In the genomic region with DNA sequence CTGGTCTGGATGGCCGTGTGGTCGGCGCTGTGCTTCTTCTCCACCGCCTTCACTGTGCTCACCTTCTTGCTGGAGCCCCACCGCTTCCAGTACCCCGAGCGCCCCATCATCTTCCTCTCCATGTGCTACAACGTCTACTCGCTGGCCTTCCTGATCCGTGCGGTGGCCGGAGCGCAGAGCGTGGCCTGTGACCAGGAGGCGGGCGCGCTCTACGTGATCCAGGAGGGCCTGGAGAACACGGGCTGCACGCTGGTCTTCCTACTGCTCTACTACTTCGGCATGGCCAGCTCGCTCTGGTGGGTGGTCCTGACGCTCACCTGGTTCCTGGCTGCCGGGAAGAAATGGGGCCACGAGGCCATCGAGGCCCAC, we compare ENCODE assay signal across 2 cellular contexts.
TF ChIP-seq lines count a peak whose summit lies in the region.

No MANE protein-coding gene starts in this region.

TF ChIP-seq in WTC11, 78 proteins besides CTCF, POLR2A, EP300 and RAD21:
- no peak for TF ChIP-seq ETV6 (CRISPR knock-in tag; IDR thresholded peaks at IDR 0.05)
- TF ChIP-seq NR1H2 (CRISPR knock-in tag; IDR thresholded peaks at IDR 0.05), result no peak
- TF ChIP-seq TEAD4 (CRISPR knock-in tag; IDR thresholded peaks at IDR 0.05), result no peak
- TF ChIP-seq NFYB (CRISPR knock-in tag; conservative IDR thresholded peaks at IDR 0.05; ENCODE audit: low read depth), result no peak
- TF ChIP-seq ZNF317 (CRISPR knock-in tag; IDR thresholded peaks at IDR 0.05; ENCODE audit: borderline replicate concordance, low read depth), result no peak
- no peak for TF ChIP-seq FOXP4 (CRISPR knock-in tag; IDR thresholded peaks at IDR 0.05)
- TF ChIP-seq, protein P1, sequence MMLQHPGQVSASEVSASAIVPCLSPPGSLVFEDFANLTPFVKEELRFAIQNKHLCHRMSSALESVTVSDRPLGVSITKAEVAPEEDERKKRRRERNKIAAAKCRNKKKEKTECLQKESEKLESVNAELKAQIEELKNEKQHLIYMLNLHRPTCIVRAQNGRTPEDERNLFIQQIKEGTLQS (CRISPR knock-in tag; conservative IDR thresholded peaks at IDR 0.05), result no peak
- TF ChIP-seq NR2C2 (CRISPR knock-in tag; IDR thresholded peaks at IDR 0.05), result no peak

TF ChIP-seq in H1, 55 proteins besides CTCF, POLR2A, EP300 and RAD21 (continued from another document):
- TF ChIP-seq SAP30 (IDR thresholded peaks at IDR 0.05; ENCODE audit: insufficient read depth, insufficient replicate concordance, low read length) (no peak), TCF12 (IDR thresholded peaks at IDR 0.05; ENCODE audit: low read depth, low read length) (no peak), JUND (IDR thresholded peaks at IDR 0.05; ENCODE audit: low read length) (no peak), TAF1 (IDR thresholded peaks at IDR 0.05; ENCODE audit: low read depth, low read length) (no peak), SP2 (IDR thresholded peaks at IDR 0.05; ENCODE audit: low read length) (no peak), MAFK (IDR thresholded peaks at IDR 0.05; ENCODE audit: low read depth, low read length) (no peak), RNF2 (IDR thresholded peaks at IDR 0.05; ENCODE audit: borderline replicate concordance, low read depth, low read length, missing control alignments, poor library complexity, severe bottlenecking) (no peak), BCL11A (IDR thresholded peaks at IDR 0.05; ENCODE audit: low read depth in 2 of 2, low read length in 2 of 2) (no peak), RBBP5 (IDR thresholded peaks at IDR 0.05; ENCODE audit: borderline replicate concordance, low read depth, low read length) (no peak)
- TF ChIP-seq, protein P2, sequence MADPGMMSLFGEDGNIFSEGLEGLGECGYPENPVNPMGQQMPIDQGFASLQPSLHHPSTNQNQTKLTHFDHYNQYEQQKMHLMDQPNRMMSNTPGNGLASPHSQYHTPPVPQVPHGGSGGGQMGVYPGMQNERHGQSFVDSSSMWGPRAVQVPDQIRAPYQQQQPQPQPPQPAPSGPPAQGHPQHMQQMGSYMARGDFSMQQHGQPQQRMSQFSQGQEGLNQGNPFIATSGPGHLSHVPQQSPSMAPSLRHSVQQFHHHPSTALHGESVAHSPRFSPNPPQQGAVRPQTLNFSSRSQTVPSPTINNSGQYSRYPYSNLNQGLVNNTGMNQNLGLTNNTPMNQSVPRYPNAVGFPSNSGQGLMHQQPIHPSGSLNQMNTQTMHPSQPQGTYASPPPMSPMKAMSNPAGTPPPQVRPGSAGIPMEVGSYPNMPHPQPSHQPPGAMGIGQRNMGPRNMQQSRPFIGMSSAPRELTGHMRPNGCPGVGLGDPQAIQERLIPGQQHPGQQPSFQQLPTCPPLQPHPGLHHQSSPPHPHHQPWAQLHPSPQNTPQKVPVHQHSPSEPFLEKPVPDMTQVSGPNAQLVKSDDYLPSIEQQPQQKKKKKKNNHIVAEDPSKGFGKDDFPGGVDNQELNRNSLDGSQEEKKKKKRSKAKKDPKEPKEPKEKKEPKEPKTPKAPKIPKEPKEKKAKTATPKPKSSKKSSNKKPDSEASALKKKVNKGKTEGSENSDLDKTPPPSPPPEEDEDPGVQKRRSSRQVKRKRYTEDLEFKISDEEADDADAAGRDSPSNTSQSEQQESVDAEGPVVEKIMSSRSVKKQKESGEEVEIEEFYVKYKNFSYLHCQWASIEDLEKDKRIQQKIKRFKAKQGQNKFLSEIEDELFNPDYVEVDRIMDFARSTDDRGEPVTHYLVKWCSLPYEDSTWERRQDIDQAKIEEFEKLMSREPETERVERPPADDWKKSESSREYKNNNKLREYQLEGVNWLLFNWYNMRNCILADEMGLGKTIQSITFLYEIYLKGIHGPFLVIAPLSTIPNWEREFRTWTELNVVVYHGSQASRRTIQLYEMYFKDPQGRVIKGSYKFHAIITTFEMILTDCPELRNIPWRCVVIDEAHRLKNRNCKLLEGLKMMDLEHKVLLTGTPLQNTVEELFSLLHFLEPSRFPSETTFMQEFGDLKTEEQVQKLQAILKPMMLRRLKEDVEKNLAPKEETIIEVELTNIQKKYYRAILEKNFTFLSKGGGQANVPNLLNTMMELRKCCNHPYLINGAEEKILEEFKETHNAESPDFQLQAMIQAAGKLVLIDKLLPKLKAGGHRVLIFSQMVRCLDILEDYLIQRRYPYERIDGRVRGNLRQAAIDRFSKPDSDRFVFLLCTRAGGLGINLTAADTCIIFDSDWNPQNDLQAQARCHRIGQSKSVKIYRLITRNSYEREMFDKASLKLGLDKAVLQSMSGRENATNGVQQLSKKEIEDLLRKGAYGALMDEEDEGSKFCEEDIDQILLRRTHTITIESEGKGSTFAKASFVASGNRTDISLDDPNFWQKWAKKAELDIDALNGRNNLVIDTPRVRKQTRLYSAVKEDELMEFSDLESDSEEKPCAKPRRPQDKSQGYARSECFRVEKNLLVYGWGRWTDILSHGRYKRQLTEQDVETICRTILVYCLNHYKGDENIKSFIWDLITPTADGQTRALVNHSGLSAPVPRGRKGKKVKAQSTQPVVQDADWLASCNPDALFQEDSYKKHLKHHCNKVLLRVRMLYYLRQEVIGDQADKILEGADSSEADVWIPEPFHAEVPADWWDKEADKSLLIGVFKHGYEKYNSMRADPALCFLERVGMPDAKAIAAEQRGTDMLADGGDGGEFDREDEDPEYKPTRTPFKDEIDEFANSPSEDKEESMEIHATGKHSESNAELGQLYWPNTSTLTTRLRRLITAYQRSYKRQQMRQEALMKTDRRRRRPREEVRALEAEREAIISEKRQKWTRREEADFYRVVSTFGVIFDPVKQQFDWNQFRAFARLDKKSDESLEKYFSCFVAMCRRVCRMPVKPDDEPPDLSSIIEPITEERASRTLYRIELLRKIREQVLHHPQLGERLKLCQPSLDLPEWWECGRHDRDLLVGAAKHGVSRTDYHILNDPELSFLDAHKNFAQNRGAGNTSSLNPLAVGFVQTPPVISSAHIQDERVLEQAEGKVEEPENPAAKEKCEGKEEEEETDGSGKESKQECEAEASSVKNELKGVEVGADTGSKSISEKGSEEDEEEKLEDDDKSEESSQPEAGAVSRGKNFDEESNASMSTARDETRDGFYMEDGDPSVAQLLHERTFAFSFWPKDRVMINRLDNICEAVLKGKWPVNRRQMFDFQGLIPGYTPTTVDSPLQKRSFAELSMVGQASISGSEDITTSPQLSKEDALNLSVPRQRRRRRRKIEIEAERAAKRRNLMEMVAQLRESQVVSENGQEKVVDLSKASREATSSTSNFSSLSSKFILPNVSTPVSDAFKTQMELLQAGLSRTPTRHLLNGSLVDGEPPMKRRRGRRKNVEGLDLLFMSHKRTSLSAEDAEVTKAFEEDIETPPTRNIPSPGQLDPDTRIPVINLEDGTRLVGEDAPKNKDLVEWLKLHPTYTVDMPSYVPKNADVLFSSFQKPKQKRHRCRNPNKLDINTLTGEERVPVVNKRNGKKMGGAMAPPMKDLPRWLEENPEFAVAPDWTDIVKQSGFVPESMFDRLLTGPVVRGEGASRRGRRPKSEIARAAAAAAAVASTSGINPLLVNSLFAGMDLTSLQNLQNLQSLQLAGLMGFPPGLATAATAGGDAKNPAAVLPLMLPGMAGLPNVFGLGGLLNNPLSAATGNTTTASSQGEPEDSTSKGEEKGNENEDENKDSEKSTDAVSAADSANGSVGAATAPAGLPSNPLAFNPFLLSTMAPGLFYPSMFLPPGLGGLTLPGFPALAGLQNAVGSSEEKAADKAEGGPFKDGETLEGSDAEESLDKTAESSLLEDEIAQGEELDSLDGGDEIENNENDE (IDR thresholded peaks at IDR 0.05; ENCODE audit: insufficient replicate concordance, low read length), result no peak
- TF ChIP-seq, protein P1 (IDR thresholded peaks at IDR 0.05; ENCODE audit: insufficient read depth, low read depth, low read length), result no peak
